Comparison of ENCODE assay signal across 11 cellular contexts in the genomic region with DNA sequence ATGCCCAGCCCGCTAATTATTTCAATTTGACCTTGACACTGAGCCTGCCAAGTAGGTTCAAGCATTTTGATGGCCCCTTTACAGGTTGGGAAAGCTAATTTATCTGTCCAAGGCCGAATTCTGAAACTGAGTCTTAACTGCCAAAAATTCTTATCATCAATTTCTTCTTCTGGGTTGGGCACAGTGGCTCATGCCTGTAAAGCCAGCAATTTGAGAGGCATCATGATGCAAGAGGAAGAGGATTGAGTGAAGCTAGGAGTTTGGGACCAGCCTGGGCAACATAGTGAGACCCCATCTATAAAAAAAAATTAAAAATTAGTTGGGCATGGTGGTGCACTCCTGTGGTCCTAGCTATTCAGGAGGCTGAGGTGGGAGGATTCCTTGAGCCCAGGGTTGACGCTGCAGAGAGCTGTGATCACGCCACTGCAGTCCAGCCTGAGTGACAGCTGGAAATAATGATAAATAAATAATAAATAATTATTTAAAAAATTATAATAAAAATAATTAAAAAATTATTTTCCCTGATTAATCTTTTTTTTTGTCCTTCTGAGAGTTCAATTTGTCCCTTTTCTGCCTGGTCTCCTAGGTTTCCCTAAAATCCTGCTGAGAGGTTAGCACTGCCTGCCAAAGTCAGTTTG. TPM values are rescaled to one million over a fixed set of nuclear protein-coding genes. Genes with fewer than 3 reads are reported as not detected.
DNase-seq lines count a peak whose midpoint lies in the region; ATAC-seq and TF ChIP-seq lines count a peak whose summit lies in the region.
"Had no signal": no experiment of that assay in that cellular context is flagged by ENCODE, and none has a peak within 500 bp of the region (broad histone marks: within the 10 kb centered on the region; RNA-seq: fewer than 3 reads in every experiment).

No MANE protein-coding gene starts in this region.

- H3K79me2 ChIP-seq in HCT116 (ENCODE audit: insufficient read depth, low read length): peaks cover 34% of the 10 kb centered on the region

- no peaks in the 10 kb centered on the region for H4K20me1 ChIP-seq in HCT116 (ENCODE audit: insufficient read depth)

- H3K4me3 ChIP-seq in HCT116 (replicated peaks in 1 of 2; ENCODE audit: low read depth in 1 of 2, low read length in 2 of 2): peak overlapping the region in 1 of 2 experiments; percentile 97; a peak in 2 of 4 replicates
- H3K4me3 ChIP-seq in fibroblast of pulmonary artery (replicated peaks; ENCODE audit: low read depth, low read length): peak overlapping the region; percentile 97
- H3K4me3 ChIP-seq in rectal smooth muscle tissue (ENCODE audit: low read length): no peak overlapping the region
- H3K4me3 ChIP-seq in BE2C (ENCODE audit: low read depth, low read length): no peak overlapping the region

- DNase-seq in HCT116 (ENCODE audit: low read depth, low spot score) (no peak), fibroblast of pulmonary artery (ENCODE audit: low read depth) (no peak), globus pallidus (ENCODE audit: low spot score) (no peak), BE2C (no peak)
- DNase-seq: aorta, GOT3, MG63 had no signal

- BruUV-seq in HCT116 (replicated peaks; lab: Mats Ljungman, UMichigan): no TSS peak

- H3K4me2 ChIP-seq in HCT116 (ENCODE audit: low read length): peak overlapping the region; percentile 97

- CTCF ChIA-PET in HCT116 (lab: Charles Lee): no interaction called here

- no peaks in the 10 kb centered on the region for H3K9me2 ChIP-seq in HCT116 (ENCODE audit: insufficient read depth)

- no peak for TF ChIP-seq POLR2A in HCT116 (IDR thresholded peaks at IDR 0.05; ENCODE audit: borderline replicate concordance, extremely low read depth, insufficient read depth, insufficient read length)

- RAD21 ChIA-PET in HCT116 (lab: Charles Lee; ENCODE audit: low non-redundant PET in 1 of 2, low total read pairs in 2 of 2, uncharacterized antibody in 2 of 2, unreplicated experiment in 2 of 2): interaction anchor here in 1 of 2 experiments (0.9 kb wide), 1 partner anchor 52 kb away, joined by 3 read pairs; no protein-coding TSS in a partner anchor

- H3K4me1 ChIP-seq in HCT116 (ENCODE audit: control insufficient read depth in 1 of 2, insufficient read depth in 2 of 2, low read length in 2 of 2) (peaks cover 73 to 81% of the 10 kb centered on the region in 2 experiments), rectal smooth muscle tissue (ENCODE audit: control insufficient read depth, insufficient read depth, low read length) (peaks cover 15% of the 10 kb centered on the region), BE2C (peaks cover 13% of the 10 kb centered on the region)

- TF ChIP-seq CTCF in HCT116 (IDR thresholded peaks at IDR 0.05 in 2 of 3, conservative IDR thresholded peaks at IDR 0.05 in 1 of 3; ENCODE audit: borderline replicate concordance in 1 of 3, insufficient read depth in 1 of 3, low read depth in 2 of 3, low read length in 2 of 3) (no peak), VCaP (conservative IDR thresholded peaks at IDR 0.05) (no peak), fibroblast of pulmonary artery (IDR thresholded peaks at IDR 0.05; ENCODE audit: low read length, missing control alignments) (no peak), BE2C (IDR thresholded peaks at IDR 0.05; ENCODE audit: low read depth, low read length) (no peak)

- POLR2A ChIA-PET in HCT116 (lab: Charles Lee): interaction anchor here (1.1 kb wide), 1 partner anchor 21 kb away, joined by 3 read pairs; no protein-coding TSS in a partner anchor

- no peak for TF ChIP-seq RAD21 in HCT116 (IDR thresholded peaks at IDR 0.05; ENCODE audit: low read depth)

- no peaks in the 10 kb centered on the region for H3K9me3 ChIP-seq in HCT116 (ENCODE audit: control insufficient read depth in 1 of 2, insufficient read depth in 1 of 2, low read depth in 1 of 2, low read length in 2 of 2)
- H3K9me3 ChIP-seq in BE2C: no peaks in the 10 kb centered on the region
- H3K9me3 ChIP-seq: MG63 had no signal

- peak overlapping the region; percentile 80 for H3K27ac ChIP-seq in HCT116 (ENCODE audit: low read depth, low read length)
- H3K27ac ChIP-seq in VCaP: peak overlapping the region; percentile 89
- H3K27ac ChIP-seq in rectal smooth muscle tissue (ENCODE audit: low read depth, low read length): peak overlapping the region; percentile 77

- H3K27me3 ChIP-seq in HCT116 (ENCODE audit: insufficient read depth, low read length) (no peaks in the 10 kb centered on the region), rectal smooth muscle tissue (ENCODE audit: control insufficient read depth, insufficient read depth, low read length) (no peaks in the 10 kb centered on the region), BE2C (no peaks in the 10 kb centered on the region)
- H3K27me3 ChIP-seq: MG63 had no signal

- ATAC-seq in HCT116 (no peak), HG03520 (IDR thresholded peaks at IDR 0.05; ENCODE audit: unreplicated experiment) (no peak), HG02759 (IDR thresholded peaks at IDR 0.05; ENCODE audit: unreplicated experiment) (no peak)

- H3K36me3 ChIP-seq in HCT116 (ENCODE audit: control insufficient read depth in 1 of 2, insufficient read depth in 2 of 2, low read length in 2 of 2): peaks cover 0 to 6% of the 10 kb centered on the region in 2 experiments; a peak in 2 of 4 replicates
- H3K36me3 ChIP-seq in rectal smooth muscle tissue (ENCODE audit: control insufficient read depth, insufficient read depth, low read length): no peaks in the 10 kb centered on the region
- H3K36me3 ChIP-seq in BE2C: peaks cover 27% of the 10 kb centered on the region

- intact Hi-C loops in HCT116 (cut with micrococcal nuclease): no loop called here

- peak overlapping the region; percentile 99 for H3K9ac ChIP-seq in HCT116 (ENCODE audit: low read length)
- H3K9ac ChIP-seq in rectal smooth muscle tissue (ENCODE audit: low read length): no peak overlapping the region

- H2AFZ ChIP-seq in HCT116 (ENCODE audit: low read depth, low read length, poor library complexity, severe bottlenecking): no peak overlapping the region

TF ChIP-seq in HCT116, 20 proteins besides CTCF, POLR2A, EP300 and RAD21:
- TF ChIP-seq, protein P1, sequence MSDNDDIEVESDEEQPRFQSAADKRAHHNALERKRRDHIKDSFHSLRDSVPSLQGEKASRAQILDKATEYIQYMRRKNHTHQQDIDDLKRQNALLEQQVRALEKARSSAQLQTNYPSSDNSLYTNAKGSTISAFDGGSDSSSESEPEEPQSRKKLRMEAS (IDR thresholded peaks at IDR 0.05): no peak
- TF ChIP-seq CBX3 (IDR thresholded peaks at IDR 0.05; ENCODE audit: low read depth) (no peak), EZH2 (IDR thresholded peaks at IDR 0.05) (no peak)

RNA-seq across cellular contexts. Expression of gene LDLR, which starts 1.3 kb away (rescaled TPM):
- total RNA-seq in HCT116 (2021; ENCODE audit: unreplicated experiment): 92.4 TPM
- 69.8 and 84.2 TPM in 2 replicates for polyA plus RNA-seq in HCT116 (2012)
- 12.4 TPM for polyA plus RNA-seq in BE2C (2012; ENCODE audit: insufficient read depth, insufficient read length, low read depth)
